8 cellular contexts compared by ENCODE assay signal in genomic region chr2:70190413-70191243, GRCh38. TPM values are rescaled to one million over a fixed set of nuclear protein-coding genes. Genes with fewer than 3 reads are reported as not detected.
DNase-seq lines count a peak whose midpoint lies in the region; ATAC-seq and TF ChIP-seq lines count a peak whose summit lies in the region.

Gene C2orf42 (minus strand): TSS chr2:70191019. CDS start chr2:70181985, 9,034 bp downstream.

- H3K9me3 ChIP-seq in ascending aorta (no peaks in the 10 kb centered on the region), right cardiac atrium (ENCODE audit: control insufficient read depth, low read length) (no peaks in the 10 kb centered on the region), vagina (no peaks in the 10 kb centered on the region)

- H3K27me3 ChIP-seq in ascending aorta (no peaks in the 10 kb centered on the region), right cardiac atrium (ENCODE audit: control insufficient read depth, insufficient read depth) (no peaks in the 10 kb centered on the region), vagina (no peaks in the 10 kb centered on the region)

- H3K27ac ChIP-seq in ascending aorta (peak within 1 kb of the TSS; percentile 96 to 97), right cardiac atrium (ENCODE audit: low read length) (peak within 1 kb of the TSS; percentile 96), vagina (peak within 1 kb of the TSS; percentile 95)

- H3K9me3 Mint-ChIP-seq in T-helper 2 cell treated with Interferon-gamma antibody and Interleukin-4, amounts not matched to agents 5 μg/mL and 100 μg/mL, for 36 hours: no peaks in the 10 kb centered on the region

- H3K4me3 Mint-ChIP-seq in T-helper 2 cell treated with Interferon-gamma antibody and Interleukin-4, amounts not matched to agents 5 μg/mL and 100 μg/mL, for 36 hours: peak within 1 kb of the TSS; percentile 92

- peak in 1 of 2 donors; percentile 93 for TF ChIP-seq POLR2A in vagina (IDR thresholded peaks at IDR 0.05)

- H3K4me3 ChIP-seq in ascending aorta (peak within 1 kb of the TSS; percentile 67 to 82), right cardiac atrium (ENCODE audit: low read length) (peak within 1 kb of the TSS; percentile 70), vagina (peak within 1 kb of the TSS; percentile 65 to 88)

- no peaks in the 10 kb centered on the region for H3K27me3 Mint-ChIP-seq in T-helper 2 cell treated with Interferon-gamma antibody and Interleukin-4, amounts not matched to agents 5 μg/mL and 100 μg/mL, for 36 hours (ENCODE audit: low read depth)

- under 1% methylated on average over 61 of the region's 61 CpGs for WGBS in right cardiac atrium

- peak within 1 kb of the TSS; percentile 99 for H3K27ac Mint-ChIP-seq in T-helper 2 cell treated with Interferon-gamma antibody and Interleukin-4, amounts not matched to agents 5 μg/mL and 100 μg/mL, for 36 hours

- DNase-seq in NCI-H1930 (lab: John Stamatoyannopoulos, UW): peak; percentile 93 to 94
- DNase-seq in T-helper 2 cell treated with Interferon-gamma antibody and Interleukin-4, amounts not matched to agents 5 μg/mL and 100 μg/mL, for 36 hours (ENCODE audit: low spot score): peak; percentile 97
- DNase-seq in ascending aorta (ENCODE audit: low spot score in 2 of 2): peak; percentile 85 to 98
- peak; percentile 97 to 98 (median 98) for DNase-seq in right cardiac atrium
- peak; percentile 97 for DNase-seq in putamen (ENCODE audit: low spot score)
- peak; percentile 97 to 99 for DNase-seq in vagina (ENCODE audit: extremely low spot score in 2 of 2)

- peaks cover 5% of the 10 kb centered on the region for H3K36me3 Mint-ChIP-seq in T-helper 2 cell treated with Interferon-gamma antibody and Interleukin-4, amounts not matched to agents 5 μg/mL and 100 μg/mL, for 36 hours (ENCODE audit: low read depth)

- H3K36me3 ChIP-seq in ascending aorta (no peaks in the 10 kb centered on the region), vagina (no peaks in the 10 kb centered on the region)

- peaks cover 0 to 4% of the 10 kb centered on the region in 2 donors for H3K4me1 ChIP-seq in ascending aorta
- H3K4me1 ChIP-seq in right cardiac atrium (ENCODE audit: control insufficient read depth, insufficient read depth, low read length): no peaks in the 10 kb centered on the region
- peaks cover 3% of the 10 kb centered on the region for H3K4me1 ChIP-seq in vagina

- peak; percentile 84 for ATAC-seq in GM18502 (IDR thresholded peaks at IDR 0.05; ENCODE audit: poor library complexity, unreplicated experiment)
- peak; percentile 85 for ATAC-seq in HG02970 (IDR thresholded peaks at IDR 0.05; ENCODE audit: low FRiP score, unreplicated experiment)
- ATAC-seq in right cardiac atrium: peak; percentile 99

- TF ChIP-seq CTCF in ascending aorta (IDR thresholded peaks at IDR 0.05) (no peak), vagina (IDR thresholded peaks at IDR 0.05) (no peak)

- H3K4me1 Mint-ChIP-seq in T-helper 2 cell treated with Interferon-gamma antibody and Interleukin-4, amounts not matched to agents 5 μg/mL and 100 μg/mL, for 36 hours (ENCODE audit: low read depth): peaks cover 16% of the 10 kb centered on the region

- intact Hi-C loops in ascending aorta (cut with DNase I) (loop anchor here (1.0 to 2.0 kb wide), 5 partner anchors 48 to 276 kb away; partner anchors contain the start of genes PCBP1, SNRPG and TIA1), right cardiac atrium (cut with DNase I) (no loop called here), vagina (cut with DNase I) (loop anchor here (2.0 kb wide), 1 partner anchor 58 kb away; the partner anchor contains the start of gene TIA1)

RNA-seq across cellular contexts. Expression of gene C2orf42, which starts in this region (rescaled TPM):
- 9.5 TPM for total RNA-seq in ascending aorta
- total RNA-seq in right cardiac atrium: 10 to 100 TPM; 12.5 to 14.4 (median 13.4) TPM
- 4.1 TPM for polyA plus RNA-seq in right cardiac atrium
- total RNA-seq in vagina: 17.4 TPM

Comparison
In these comparisons a context has a peak if more than half of its experiments do, and no peak if none do; other contexts are left out.
1. Peak in every context shown above with its lines: DNase-seq, ATAC-seq, H3K4me3 ChIP-seq and H3K27ac ChIP-seq.
2. intact Hi-C loops: an anchor here in ascending aorta (1.0 to 2.0 kb wide) and vagina (2.0 kb wide); none called in right cardiac atrium.